Comparison of ENCODE assay signal across 1 cellular context in the genomic region with DNA sequence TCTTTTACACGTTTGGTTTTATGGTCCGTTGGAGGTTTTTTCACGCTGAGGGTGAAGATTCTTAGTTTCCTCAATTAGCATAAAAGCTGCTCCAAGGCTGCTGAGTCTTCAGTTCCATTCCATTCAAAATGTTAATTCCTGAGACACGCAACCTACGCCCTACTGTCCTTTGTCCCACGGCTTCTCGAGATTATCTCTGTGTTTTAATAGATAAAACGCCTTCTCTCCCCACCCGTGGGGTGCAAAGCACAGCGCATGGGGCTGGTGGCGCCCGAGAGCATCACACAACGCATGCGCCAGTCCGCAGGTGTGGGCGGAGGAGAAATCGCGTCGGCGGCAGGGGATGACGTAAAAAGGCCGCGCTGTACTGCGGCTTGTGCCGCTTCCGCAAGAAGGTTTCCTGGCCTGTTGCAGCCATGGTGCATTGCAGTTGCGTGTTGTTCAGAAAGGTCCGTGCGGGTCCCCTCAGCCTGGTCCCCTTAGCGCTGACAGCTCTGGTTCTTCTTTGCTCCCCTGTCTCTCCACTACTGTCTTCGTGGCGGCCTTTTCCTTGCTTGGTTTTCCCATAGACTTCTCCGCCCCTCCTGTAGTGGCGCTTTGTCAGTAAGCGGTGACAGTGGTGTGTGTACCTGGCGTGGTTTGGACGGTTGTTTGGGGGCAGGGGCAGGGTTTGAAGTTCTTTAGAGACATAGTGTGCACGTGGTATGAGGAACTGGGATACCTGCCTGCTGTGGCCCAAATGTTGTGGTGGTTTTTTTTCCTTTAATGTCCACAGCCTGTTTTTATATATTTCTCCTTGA.
A peak's percentile ranks its signal among the peaks of the same experiment; 100 is the strongest.
TF ChIP-seq lines count a peak whose summit lies in the region.

A gene with protein sequence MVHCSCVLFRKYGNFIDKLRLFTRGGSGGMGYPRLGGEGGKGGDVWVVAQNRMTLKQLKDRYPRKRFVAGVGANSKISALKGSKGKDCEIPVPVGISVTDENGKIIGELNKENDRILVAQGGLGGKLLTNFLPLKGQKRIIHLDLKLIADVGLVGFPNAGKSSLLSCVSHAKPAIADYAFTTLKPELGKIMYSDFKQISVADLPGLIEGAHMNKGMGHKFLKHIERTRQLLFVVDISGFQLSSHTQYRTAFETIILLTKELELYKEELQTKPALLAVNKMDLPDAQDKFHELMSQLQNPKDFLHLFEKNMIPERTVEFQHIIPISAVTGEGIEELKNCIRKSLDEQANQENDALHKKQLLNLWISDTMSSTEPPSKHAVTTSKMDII (plus strand): TSS at position 391 of the 800 bp plus-strand sequence. CDS start 26 bp downstream, at position 417.

TF ChIP-seq in GM12878, 131 proteins besides CTCF, POLR2A, EP300 and RAD21 (continued from another document and continues in another):
- TF ChIP-seq CHD1 (IDR thresholded peaks at IDR 0.05; ENCODE audit: low read depth, low read length): no peak
- TF ChIP-seq, protein P1, sequence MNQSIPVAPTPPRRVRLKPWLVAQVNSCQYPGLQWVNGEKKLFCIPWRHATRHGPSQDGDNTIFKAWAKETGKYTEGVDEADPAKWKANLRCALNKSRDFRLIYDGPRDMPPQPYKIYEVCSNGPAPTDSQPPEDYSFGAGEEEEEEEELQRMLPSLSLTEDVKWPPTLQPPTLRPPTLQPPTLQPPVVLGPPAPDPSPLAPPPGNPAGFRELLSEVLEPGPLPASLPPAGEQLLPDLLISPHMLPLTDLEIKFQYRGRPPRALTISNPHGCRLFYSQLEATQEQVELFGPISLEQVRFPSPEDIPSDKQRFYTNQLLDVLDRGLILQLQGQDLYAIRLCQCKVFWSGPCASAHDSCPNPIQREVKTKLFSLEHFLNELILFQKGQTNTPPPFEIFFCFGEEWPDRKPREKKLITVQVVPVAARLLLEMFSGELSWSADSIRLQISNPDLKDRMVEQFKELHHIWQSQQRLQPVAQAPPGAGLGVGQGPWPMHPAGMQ (IDR thresholded peaks at IDR 0.05; ENCODE audit: borderline replicate concordance): no peak
- TF ChIP-seq KLF5 (IDR thresholded peaks at IDR 0.05; ENCODE audit: partially characterized antibody): peak; percentile 84
- TF ChIP-seq PML (IDR thresholded peaks at IDR 0.05; ENCODE audit: low read length): peak; percentile 97
- peak; percentile 64; the same call in 1 of the 2 replicates for TF ChIP-seq MTA3 (IDR thresholded peaks at IDR 0.05; ENCODE audit: borderline replicate concordance, low read length)
- TF ChIP-seq TAF1 (IDR thresholded peaks at IDR 0.05; ENCODE audit: borderline replicate concordance, low read depth, low read length): peak; percentile 89
- TF ChIP-seq, protein P2, sequence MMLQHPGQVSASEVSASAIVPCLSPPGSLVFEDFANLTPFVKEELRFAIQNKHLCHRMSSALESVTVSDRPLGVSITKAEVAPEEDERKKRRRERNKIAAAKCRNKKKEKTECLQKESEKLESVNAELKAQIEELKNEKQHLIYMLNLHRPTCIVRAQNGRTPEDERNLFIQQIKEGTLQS (IDR thresholded peaks at IDR 0.05; ENCODE audit: borderline replicate concordance, extremely low read depth, low read depth, low read length): peak; percentile 93
- peak; percentile 85; the same call in 1 of the 2 replicates for TF ChIP-seq ZNF207 (IDR thresholded peaks at IDR 0.05; ENCODE audit: borderline replicate concordance)
- no peak for TF ChIP-seq TCF12 (IDR thresholded peaks at IDR 0.05; ENCODE audit: low read depth, low read length)
- TF ChIP-seq LARP7 (IDR thresholded peaks at IDR 0.05): peak; percentile 82
- TF ChIP-seq MTA2 (IDR thresholded peaks at IDR 0.05; ENCODE audit: low read depth): peak; percentile 64
- TF ChIP-seq MEF2B (IDR thresholded peaks at IDR 0.05; ENCODE audit: partially characterized antibody, poor library complexity, severe bottlenecking): peak; percentile 31
- TF ChIP-seq SIX5 (IDR thresholded peaks at IDR 0.05; ENCODE audit: low read depth, low read length, severe bottlenecking): peak; percentile 51
- no peak for TF ChIP-seq BCL11A (IDR thresholded peaks at IDR 0.05; ENCODE audit: low read depth, low read length)
- TF ChIP-seq TCF7 (IDR thresholded peaks at IDR 0.05; ENCODE audit: borderline replicate concordance): no peak
- peak; percentile 25; the same call in 1 of the 2 replicates for TF ChIP-seq STAT1 (conservative IDR thresholded peaks at IDR 0.05)
- no peak for TF ChIP-seq ZNF217 (IDR thresholded peaks at IDR 0.05)
- TF ChIP-seq, protein P3, sequence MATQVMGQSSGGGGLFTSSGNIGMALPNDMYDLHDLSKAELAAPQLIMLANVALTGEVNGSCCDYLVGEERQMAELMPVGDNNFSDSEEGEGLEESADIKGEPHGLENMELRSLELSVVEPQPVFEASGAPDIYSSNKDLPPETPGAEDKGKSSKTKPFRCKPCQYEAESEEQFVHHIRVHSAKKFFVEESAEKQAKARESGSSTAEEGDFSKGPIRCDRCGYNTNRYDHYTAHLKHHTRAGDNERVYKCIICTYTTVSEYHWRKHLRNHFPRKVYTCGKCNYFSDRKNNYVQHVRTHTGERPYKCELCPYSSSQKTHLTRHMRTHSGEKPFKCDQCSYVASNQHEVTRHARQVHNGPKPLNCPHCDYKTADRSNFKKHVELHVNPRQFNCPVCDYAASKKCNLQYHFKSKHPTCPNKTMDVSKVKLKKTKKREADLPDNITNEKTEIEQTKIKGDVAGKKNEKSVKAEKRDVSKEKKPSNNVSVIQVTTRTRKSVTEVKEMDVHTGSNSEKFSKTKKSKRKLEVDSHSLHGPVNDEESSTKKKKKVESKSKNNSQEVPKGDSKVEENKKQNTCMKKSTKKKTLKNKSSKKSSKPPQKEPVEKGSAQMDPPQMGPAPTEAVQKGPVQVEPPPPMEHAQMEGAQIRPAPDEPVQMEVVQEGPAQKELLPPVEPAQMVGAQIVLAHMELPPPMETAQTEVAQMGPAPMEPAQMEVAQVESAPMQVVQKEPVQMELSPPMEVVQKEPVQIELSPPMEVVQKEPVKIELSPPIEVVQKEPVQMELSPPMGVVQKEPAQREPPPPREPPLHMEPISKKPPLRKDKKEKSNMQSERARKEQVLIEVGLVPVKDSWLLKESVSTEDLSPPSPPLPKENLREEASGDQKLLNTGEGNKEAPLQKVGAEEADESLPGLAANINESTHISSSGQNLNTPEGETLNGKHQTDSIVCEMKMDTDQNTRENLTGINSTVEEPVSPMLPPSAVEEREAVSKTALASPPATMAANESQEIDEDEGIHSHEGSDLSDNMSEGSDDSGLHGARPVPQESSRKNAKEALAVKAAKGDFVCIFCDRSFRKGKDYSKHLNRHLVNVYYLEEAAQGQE (IDR thresholded peaks at IDR 0.05; ENCODE audit: low read depth, low read length): no peak
- no peak for TF ChIP-seq SREBF2 (IDR thresholded peaks at IDR 0.05; ENCODE audit: low read length)
- TF ChIP-seq, protein P4, sequence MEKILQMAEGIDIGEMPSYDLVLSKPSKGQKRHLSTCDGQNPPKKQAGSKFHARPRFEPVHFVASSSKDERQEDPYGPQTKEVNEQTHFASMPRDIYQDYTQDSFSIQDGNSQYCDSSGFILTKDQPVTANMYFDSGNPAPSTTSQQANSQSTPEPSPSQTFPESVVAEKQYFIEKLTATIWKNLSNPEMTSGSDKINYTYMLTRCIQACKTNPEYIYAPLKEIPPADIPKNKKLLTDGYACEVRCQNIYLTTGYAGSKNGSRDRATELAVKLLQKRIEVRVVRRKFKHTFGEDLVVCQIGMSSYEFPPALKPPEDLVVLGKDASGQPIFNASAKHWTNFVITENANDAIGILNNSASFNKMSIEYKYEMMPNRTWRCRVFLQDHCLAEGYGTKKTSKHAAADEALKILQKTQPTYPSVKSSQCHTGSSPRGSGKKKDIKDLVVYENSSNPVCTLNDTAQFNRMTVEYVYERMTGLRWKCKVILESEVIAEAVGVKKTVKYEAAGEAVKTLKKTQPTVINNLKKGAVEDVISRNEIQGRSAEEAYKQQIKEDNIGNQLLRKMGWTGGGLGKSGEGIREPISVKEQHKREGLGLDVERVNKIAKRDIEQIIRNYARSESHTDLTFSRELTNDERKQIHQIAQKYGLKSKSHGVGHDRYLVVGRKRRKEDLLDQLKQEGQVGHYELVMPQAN (conservative IDR thresholded peaks at IDR 0.05): peak; percentile 95
- TF ChIP-seq SP1 (IDR thresholded peaks at IDR 0.05; ENCODE audit: low read depth, low read length): peak; percentile 64
- peak; percentile 79 for TF ChIP-seq TCF3 (IDR thresholded peaks at IDR 0.05; ENCODE audit: borderline replicate concordance, insufficient read depth, low read depth, low read length)
- TF ChIP-seq RCOR1 (conservative IDR thresholded peaks at IDR 0.05; ENCODE audit: low read depth, low read length): no peak
- TF ChIP-seq, protein P5, sequence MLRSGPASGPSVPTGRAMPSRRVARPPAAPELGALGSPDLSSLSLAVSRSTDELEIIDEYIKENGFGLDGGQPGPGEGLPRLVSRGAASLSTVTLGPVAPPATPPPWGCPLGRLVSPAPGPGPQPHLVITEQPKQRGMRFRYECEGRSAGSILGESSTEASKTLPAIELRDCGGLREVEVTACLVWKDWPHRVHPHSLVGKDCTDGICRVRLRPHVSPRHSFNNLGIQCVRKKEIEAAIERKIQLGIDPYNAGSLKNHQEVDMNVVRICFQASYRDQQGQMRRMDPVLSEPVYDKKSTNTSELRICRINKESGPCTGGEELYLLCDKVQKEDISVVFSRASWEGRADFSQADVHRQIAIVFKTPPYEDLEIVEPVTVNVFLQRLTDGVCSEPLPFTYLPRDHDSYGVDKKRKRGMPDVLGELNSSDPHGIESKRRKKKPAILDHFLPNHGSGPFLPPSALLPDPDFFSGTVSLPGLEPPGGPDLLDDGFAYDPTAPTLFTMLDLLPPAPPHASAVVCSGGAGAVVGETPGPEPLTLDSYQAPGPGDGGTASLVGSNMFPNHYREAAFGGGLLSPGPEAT (IDR thresholded peaks at IDR 0.05; ENCODE audit: low read depth): peak; percentile 85
- TF ChIP-seq MYC (IDR thresholded peaks at IDR 0.05; ENCODE audit: insufficient read depth, insufficient read length, insufficient replicate concordance, low read length, severe bottlenecking): peak; percentile 85
- peak; percentile 82; the same call in 1 of the 3 replicates for TF ChIP-seq POU2F2 (IDR thresholded peaks at IDR 0.05; ENCODE audit: borderline replicate concordance, low read depth, low read length)
- TF ChIP-seq CBX5 (IDR thresholded peaks at IDR 0.05; ENCODE audit: low read depth): peak; percentile 93; the same call in 1 of the 2 replicates
- TF ChIP-seq, protein P6, sequence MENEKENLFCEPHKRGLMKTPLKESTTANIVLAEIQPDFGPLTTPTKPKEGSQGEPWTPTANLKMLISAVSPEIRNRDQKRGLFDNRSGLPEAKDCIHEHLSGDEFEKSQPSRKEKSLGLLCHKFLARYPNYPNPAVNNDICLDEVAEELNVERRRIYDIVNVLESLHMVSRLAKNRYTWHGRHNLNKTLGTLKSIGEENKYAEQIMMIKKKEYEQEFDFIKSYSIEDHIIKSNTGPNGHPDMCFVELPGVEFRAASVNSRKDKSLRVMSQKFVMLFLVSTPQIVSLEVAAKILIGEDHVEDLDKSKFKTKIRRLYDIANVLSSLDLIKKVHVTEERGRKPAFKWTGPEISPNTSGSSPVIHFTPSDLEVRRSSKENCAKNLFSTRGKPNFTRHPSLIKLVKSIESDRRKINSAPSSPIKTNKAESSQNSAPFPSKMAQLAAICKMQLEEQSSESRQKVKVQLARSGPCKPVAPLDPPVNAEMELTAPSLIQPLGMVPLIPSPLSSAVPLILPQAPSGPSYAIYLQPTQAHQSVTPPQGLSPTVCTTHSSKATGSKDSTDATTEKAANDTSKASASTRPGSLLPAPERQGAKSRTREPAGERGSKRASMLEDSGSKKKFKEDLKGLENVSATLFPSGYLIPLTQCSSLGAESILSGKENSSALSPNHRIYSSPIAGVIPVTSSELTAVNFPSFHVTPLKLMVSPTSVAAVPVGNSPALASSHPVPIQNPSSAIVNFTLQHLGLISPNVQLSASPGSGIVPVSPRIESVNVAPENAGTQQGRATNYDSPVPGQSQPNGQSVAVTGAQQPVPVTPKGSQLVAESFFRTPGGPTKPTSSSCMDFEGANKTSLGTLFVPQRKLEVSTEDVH (IDR thresholded peaks at IDR 0.05; ENCODE audit: low read depth, partially characterized antibody): peak; percentile 66
- TF ChIP-seq NR2C2 (IDR thresholded peaks at IDR 0.05; ENCODE audit: borderline replicate concordance, control insufficient read depth, insufficient read length, low read depth): no peak
- TF ChIP-seq BMI1 (IDR thresholded peaks at IDR 0.05; ENCODE audit: borderline replicate concordance): no peak
- peak; percentile 84 for TF ChIP-seq CBFB (IDR thresholded peaks at IDR 0.05; ENCODE audit: low read depth)
- TF ChIP-seq BHLHE40 (IDR thresholded peaks at IDR 0.05; ENCODE audit: borderline replicate concordance in 1 of 2, low read depth in 2 of 2, low read length in 1 of 2): peak; percentile 43 to 78; a peak in 3 of 4 replicates
- TF ChIP-seq RELA (IDR thresholded peaks at IDR 0.05; ENCODE audit: borderline replicate concordance, partially characterized antibody): peak; percentile 82
- TF ChIP-seq, protein P7, sequence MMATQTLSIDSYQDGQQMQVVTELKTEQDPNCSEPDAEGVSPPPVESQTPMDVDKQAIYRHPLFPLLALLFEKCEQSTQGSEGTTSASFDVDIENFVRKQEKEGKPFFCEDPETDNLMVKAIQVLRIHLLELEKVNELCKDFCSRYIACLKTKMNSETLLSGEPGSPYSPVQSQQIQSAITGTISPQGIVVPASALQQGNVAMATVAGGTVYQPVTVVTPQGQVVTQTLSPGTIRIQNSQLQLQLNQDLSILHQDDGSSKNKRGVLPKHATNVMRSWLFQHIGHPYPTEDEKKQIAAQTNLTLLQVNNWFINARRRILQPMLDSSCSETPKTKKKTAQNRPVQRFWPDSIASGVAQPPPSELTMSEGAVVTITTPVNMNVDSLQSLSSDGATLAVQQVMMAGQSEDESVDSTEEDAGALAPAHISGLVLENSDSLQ (IDR thresholded peaks at IDR 0.05): peak; percentile 43
- TF ChIP-seq IKZF1 (conservative IDR thresholded peaks at IDR 0.05): peak; percentile 81
- TF ChIP-seq SMC3 (IDR thresholded peaks at IDR 0.05; ENCODE audit: borderline replicate concordance, low read length): no peak
- TF ChIP-seq RAD51 (IDR thresholded peaks at IDR 0.05): no peak; the same call in 1 of the 2 replicates
- no peak for TF ChIP-seq SUPT20H (IDR thresholded peaks at IDR 0.05; ENCODE audit: borderline replicate concordance, control insufficient read depth, low read depth, low read length)
- no peak for TF ChIP-seq ZZZ3 (IDR thresholded peaks at IDR 0.05; ENCODE audit: control insufficient read depth, insufficient read length, low read depth)
- TF ChIP-seq NFYA (IDR thresholded peaks at IDR 0.05; ENCODE audit: borderline replicate concordance, low read depth, low read length): no peak
- TF ChIP-seq NR2F1 (conservative IDR thresholded peaks at IDR 0.05): peak; percentile 50; the same call in 1 of the 2 replicates
- peak; percentile 29 to 98 for TF ChIP-seq EGR1 (IDR thresholded peaks at IDR 0.05; ENCODE audit: borderline replicate concordance in 1 of 2, low read depth in 2 of 2, low read length in 2 of 2)
- no peak for TF ChIP-seq CBX3 (IDR thresholded peaks at IDR 0.05; ENCODE audit: borderline replicate concordance, low read depth)
- no peak for TF ChIP-seq BRCA1 (IDR thresholded peaks at IDR 0.05; ENCODE audit: low read depth, low read length)
- TF ChIP-seq ZBED1 (IDR thresholded peaks at IDR 0.05; ENCODE audit: borderline replicate concordance): no peak; the same call in 1 of the 2 replicates
- TF ChIP-seq JUNB (IDR thresholded peaks at IDR 0.05): no peak
- TF ChIP-seq ZNF384 (IDR thresholded peaks at IDR 0.05; ENCODE audit: borderline replicate concordance, low read depth, low read length): no peak
- TF ChIP-seq POLR2AphosphoS5 (IDR thresholded peaks at IDR 0.05; ENCODE audit: low read length): peak; percentile 99
